In the genomic region with DNA sequence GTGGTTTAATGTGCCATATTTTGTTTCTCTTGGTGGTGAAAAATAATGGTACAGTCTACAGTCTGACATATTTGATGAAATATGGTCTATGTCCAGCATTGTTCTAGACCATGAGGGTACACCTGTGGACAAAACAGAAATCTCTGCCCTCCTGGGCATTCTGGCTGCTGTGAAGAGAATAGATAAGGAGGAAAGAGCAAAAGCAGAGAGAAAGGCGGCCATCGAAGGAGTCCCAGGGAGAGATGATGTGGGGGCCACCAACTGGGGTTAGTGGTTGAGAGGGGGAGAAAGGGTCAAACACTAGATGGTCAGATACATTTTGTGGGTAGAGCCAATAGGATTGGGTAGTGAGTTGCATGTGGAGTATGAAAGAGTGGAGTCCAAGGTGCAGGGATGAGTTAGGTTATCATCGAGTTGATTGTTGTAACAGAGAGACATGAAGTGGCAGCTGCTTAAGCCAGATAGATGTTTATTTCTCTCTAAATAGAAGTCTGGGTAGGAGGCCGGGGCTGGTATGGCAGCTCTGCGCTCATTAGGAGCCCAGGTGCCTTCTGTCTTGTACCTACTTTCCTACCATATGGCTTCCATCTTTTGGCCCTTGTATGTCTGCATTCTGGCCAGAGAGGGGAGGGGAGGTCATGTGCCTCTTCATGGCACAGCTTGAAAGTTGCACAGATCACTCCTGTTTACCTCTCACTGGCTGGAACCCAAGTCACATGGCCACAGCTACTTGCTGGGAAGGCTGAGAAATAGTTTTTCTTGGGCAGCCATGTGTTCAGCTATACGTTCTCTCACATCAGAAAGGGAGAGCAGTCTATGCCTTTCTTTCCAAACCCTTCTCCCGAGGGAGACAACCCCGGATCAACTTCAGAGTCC, we compare ENCODE assay signal across 9 cellular contexts. TPM values are rescaled to one million over a fixed set of nuclear protein-coding genes. Genes with fewer than 3 reads are reported as not detected.
DNase-seq lines count a peak whose midpoint lies in the region; ATAC-seq and TF ChIP-seq lines count a peak whose summit lies in the region.
"Had no signal": no experiment of that assay in that cellular context is flagged by ENCODE, and none has a peak within 500 bp of the region (broad histone marks: within the 10 kb centered on the region; RNA-seq: fewer than 3 reads in every experiment).

No MANE protein-coding gene starts in this region.

- no peak overlapping the region for H3K4me3 Mint-ChIP-seq in CD14-positive monocyte

- H3K27ac ChIP-seq in fibroblast of lung (ENCODE audit: insufficient read depth, low read length), result peak overlapping the region; percentile 13
- peak overlapping the region; percentile 12 for H3K27ac ChIP-seq in osteoblast (ENCODE audit: low read depth, low read length)

- H2AFZ ChIP-seq in fibroblast of lung (ENCODE audit: low read length) (no peak overlapping the region), osteoblast (ENCODE audit: low read length) (no peak overlapping the region)

- TF ChIP-seq CTCF in CD14-positive monocyte (IDR thresholded peaks at IDR 0.05) (no peak), fibroblast of lung (conservative IDR thresholded peaks at IDR 0.05 in 1 of 2, IDR thresholded peaks at IDR 0.05 in 1 of 2; ENCODE audit: low read depth in 1 of 2, low read length in 2 of 2) (no peak), osteoblast (IDR thresholded peaks at IDR 0.05; ENCODE audit: extremely low read depth, low read depth, low read length) (no peak)

- H3K9me3 Mint-ChIP-seq in CD14-positive monocyte, result no peaks in the 10 kb centered on the region

- no peaks in the 10 kb centered on the region for H3K27me3 ChIP-seq in fibroblast of lung (ENCODE audit: control insufficient read depth, insufficient read depth, low read length)
- no peaks in the 10 kb centered on the region for H3K27me3 ChIP-seq in osteoblast (ENCODE audit: insufficient read depth, low read length)

- H3K9ac ChIP-seq in fibroblast of lung (ENCODE audit: insufficient read depth, low read length), result no peak overlapping the region

- H3K36me3 ChIP-seq in fibroblast of lung (ENCODE audit: control insufficient read depth, insufficient read depth, low read length), result no peaks in the 10 kb centered on the region
- H3K36me3 ChIP-seq in osteoblast (ENCODE audit: insufficient read depth, low read length), result no peaks in the 10 kb centered on the region

- intact Hi-C loops in CD14-positive monocyte (cut with micrococcal nuclease), result loop anchor here in 1 of 2 donors (5.0 kb wide), 1 partner anchor 47 kb away; no protein-coding TSS in a partner anchor

- H3K9me3 ChIP-seq in fibroblast of lung (ENCODE audit: control insufficient read depth, insufficient read depth, low read depth, low read length) (no peaks in the 10 kb centered on the region), osteoblast (ENCODE audit: low read depth, low read length) (no peaks in the 10 kb centered on the region)

- H3K27ac Mint-ChIP-seq in CD14-positive monocyte, result peak overlapping the region in 4 of 7 donors; percentile 3 to 51 (median 28)

- H3K4me1 ChIP-seq in fibroblast of lung (ENCODE audit: control insufficient read depth, extremely low read depth, insufficient read depth, low read length), result peaks cover 7% of the 10 kb centered on the region
- peaks cover 18% of the 10 kb centered on the region for H3K4me1 ChIP-seq in osteoblast (ENCODE audit: insufficient read depth, low read length)

- peaks cover 45 to 73% of the 10 kb centered on the region in 2 donors for H3K36me3 Mint-ChIP-seq in CD14-positive monocyte

- H3K4me3 ChIP-seq in fibroblast of lung (replicated peaks in 1 of 4; ENCODE audit: control extremely low read depth in 1 of 4, insufficient read depth in 1 of 4, low read depth in 3 of 4, low read length in 4 of 4) (peak overlapping the region in 1 of 4 experiments; percentile 11), osteoblast (ENCODE audit: insufficient read depth, low read length) (no peak overlapping the region)

- H4K20me1 ChIP-seq in fibroblast of lung (ENCODE audit: control insufficient read depth, extremely low read depth, insufficient read depth, low read length) (no peaks in the 10 kb centered on the region), osteoblast (ENCODE audit: insufficient read depth, low read length) (peaks cover 49% of the 10 kb centered on the region)

- no peaks in the 10 kb centered on the region for H3K27me3 Mint-ChIP-seq in CD14-positive monocyte (ENCODE audit: low read depth in 3 of 3)

- peaks cover 12% of the 10 kb centered on the region for H3K4me1 Mint-ChIP-seq in CD14-positive monocyte

- in situ Hi-C loops in SK-MEL-5 (cut with HindIII; ENCODE audit: low pct_unique_long_range_greater_than_20kb, low sequenced_read_pairs), result no loop called here

- H3K4me2 ChIP-seq in fibroblast of lung (ENCODE audit: extremely low read depth, insufficient read depth, low read length) (peak overlapping the region; percentile 53), osteoblast (ENCODE audit: insufficient read depth, low read length) (peak overlapping the region; percentile 48)

- DNase-seq in CD14-positive monocyte (ENCODE audit: low spot score), result no peak
- peak; percentile 70 for DNase-seq in SK-MEL-5 (ENCODE audit: low read depth, low spot score)
- peak; percentile 32 to 85 for DNase-seq in fibroblast of lung (ENCODE audit: low read depth in 2 of 2)
- DNase-seq in osteoblast (ENCODE audit: insufficient read length, low spot score, missing footprints), result peak; percentile 36
- DNase-seq in DMS79 (lab: John Stamatoyannopoulos, UW), result no peak
- DNase-seq in activated CD8-positive, alpha-beta memory T cell treated with anti-CD3 and anti-CD28 coated beads, Interleukin-2, amount 50 U/mL, for 4 hours, result no peak
- DNase-seq: NCI-H526 had no signal

- peaks cover 32% of the 10 kb centered on the region for H3K79me2 ChIP-seq in fibroblast of lung (ENCODE audit: control insufficient read depth, insufficient read depth, low read length)
- H3K79me2 ChIP-seq in osteoblast (ENCODE audit: insufficient read depth, low read length), result peaks cover 91% of the 10 kb centered on the region

- ATAC-seq in GM19328 (IDR thresholded peaks at IDR 0.05; ENCODE audit: unreplicated experiment), result no peak
- ATAC-seq in GM21723 (IDR thresholded peaks at IDR 0.05; ENCODE audit: unreplicated experiment), result no peak

RNA-seq across cellular contexts. Expression of a gene that starts 13.0 kb away (rescaled TPM):
- 1 to 10 TPM; 6.0 to 9.2 TPM for polyA plus RNA-seq in CD14-positive monocyte
- total RNA-seq in SK-MEL-5 (2014; rRNA removed; shearing (Covaris generic)), result 28.9 and 29.9 TPM in 2 replicates
- polyA plus RNA-seq in SK-MEL-5 (2015; cell fraction: cytosol; rRNA removed), result 34.7 and 42.2 TPM in 2 replicates
- polyA plus RNA-seq in SK-MEL-5 (2015; cell fraction: nucleus; rRNA removed), result 29.6 and 42.0 TPM in 2 replicates
- total RNA-seq in fibroblast of lung, result 28.2 and 30.7 TPM in 2 replicates
- polyA plus RNA-seq in fibroblast of lung, result 21.9 and 28.9 TPM in 2 replicates
- 28.6 and 28.7 TPM in 2 replicates for polyA plus RNA-seq in fibroblast of lung (2012)
- polyA minus RNA-seq in fibroblast of lung (ENCODE audit: low replicate concordance), result 37.7 and 45.8 TPM in 2 replicates
- total RNA-seq in osteoblast, result 73.1 and 76.6 TPM in 2 replicates

RNA-seq across cellular contexts. Expression of a gene that starts 48.7 kb away (rescaled TPM):
- polyA plus RNA-seq in CD14-positive monocyte, result 100 to 1,000 TPM; 306 to 340 TPM
- not detected in 2 replicates for total RNA-seq in SK-MEL-5 (2014; rRNA removed; shearing (Covaris generic))
- polyA plus RNA-seq in SK-MEL-5 (2015; cell fraction: cytosol; rRNA removed), result not detected in 2 replicates
- polyA plus RNA-seq in SK-MEL-5 (2015; cell fraction: nucleus; rRNA removed), result not detected in 2 replicates
- total RNA-seq in fibroblast of lung, result not detected in 2 replicates
- polyA plus RNA-seq in fibroblast of lung, result 0.36 TPM in 1 of 2 replicates, not detected in the other
- 0.35 and 0.43 TPM in 2 replicates for polyA plus RNA-seq in fibroblast of lung (2012)
- not detected in 2 replicates for polyA minus RNA-seq in fibroblast of lung (ENCODE audit: low replicate concordance)
- total RNA-seq in osteoblast, result not detected in 2 replicates

Comparison
In these comparisons a context has a peak if more than half of its experiments do, and no peak if none do; other contexts are left out.
1. DNase-seq: peak in SK-MEL-5 (single experiment), fibroblast of lung (2 of 2) and osteoblast (single experiment); none in CD14-positive monocyte (single experiment), DMS79 (single experiment) and activated CD8-positive, alpha-beta memory T cell treated with anti-CD3 and anti-CD28 coated beads, Interleukin-2, amount 50 U/mL, for 4 hours (single experiment).